In the genomic region with DNA sequence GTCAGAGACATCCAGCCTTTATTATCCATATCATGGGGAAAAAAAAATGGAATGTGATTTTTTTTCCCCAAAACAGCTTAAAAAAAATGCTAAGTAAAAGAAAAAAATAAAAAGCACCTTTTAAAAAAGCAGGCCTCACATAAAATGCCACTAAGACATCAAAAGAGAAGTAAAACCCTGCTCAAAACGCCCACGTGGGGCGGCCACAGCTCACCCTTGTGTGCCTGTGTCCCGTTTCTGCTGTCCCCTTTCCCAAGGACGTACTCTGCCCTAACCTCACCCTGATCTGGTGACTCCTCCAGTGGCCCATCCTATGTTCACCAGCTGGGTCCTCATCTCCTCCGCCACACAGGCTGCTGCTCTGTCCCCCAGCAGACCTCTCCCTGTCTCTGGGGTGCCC, we compare ENCODE assay signal across 16 cellular contexts.
DNase-seq lines count a peak whose midpoint lies in the region; ATAC-seq and TF ChIP-seq lines count a peak whose summit lies in the region.
"Had no signal": no experiment of that assay in that cellular context is flagged by ENCODE, and none has a peak within 500 bp of the region (broad histone marks: within the 10 kb centered on the region; RNA-seq: fewer than 3 reads in every experiment).

No MANE protein-coding gene starts in this region.

- peak overlapping the region; percentile 49 to 84 for H2BK12ac ChIP-seq in mesenchymal stem cell (ENCODE audit: low read length in 2 of 2)

- H3K4me1 ChIP-seq in GM23338 (ENCODE audit: insufficient read depth) (peaks cover 3% of the 10 kb centered on the region), mesenchymal stem cell (ENCODE audit: control insufficient read depth, insufficient read depth, low read depth, low read length) (peaks cover 2% of the 10 kb centered on the region)
- H3K4me1 ChIP-seq: A549, Caco-2 had no signal

- H3K9me3 Mint-ChIP-seq in GM23338, result no peaks in the 10 kb centered on the region
- H3K9me3 Mint-ChIP-seq in osteocyte (ENCODE audit: unreplicated experiment), result no peaks in the 10 kb centered on the region
- H3K9me3 Mint-ChIP-seq: CD8-positive, alpha-beta T cell; H9 had no signal

- peaks cover 21% of the 10 kb centered on the region; the same call in 1 of the 2 replicates for H3K79me2 ChIP-seq in GM23338 (replicated peaks; ENCODE audit: insufficient read depth)

- H3K79me1 ChIP-seq in mesenchymal stem cell (replicated peaks; ENCODE audit: low read length, poor library complexity, severe bottlenecking), result peaks cover 1% of the 10 kb centered on the region

- H3K9me2 ChIP-seq in GM23338 (ENCODE audit: insufficient read depth), result no peaks in the 10 kb centered on the region

- H3K36me3 Mint-ChIP-seq in GM23338 (ENCODE audit: low read depth) (peaks cover 4% of the 10 kb centered on the region; the same call in 2 of the 3 replicates), osteocyte (ENCODE audit: unreplicated experiment) (no peaks in the 10 kb centered on the region)
- H3K36me3 Mint-ChIP-seq: CD8-positive, alpha-beta T cell had no signal

- DNase-seq in GM23338 (ENCODE audit: low spot score) (no peak), mesenchymal stem cell (no peak), osteocyte (ENCODE audit: extremely low spot score, unreplicated experiment) (peak; percentile 42), NCI-H526 treated with DMSO at 0.1 percent for 48 hours (lab: John Stamatoyannopoulos, UW) (no peak), mucosa of gallbladder (ENCODE audit: low spot score) (no peak), ureter (ENCODE audit: low spot score) (no peak)
- DNase-seq: BE2C; Caco-2; CD8-positive, alpha-beta T cell; DMS53; GF-D8; GM23248; H9 had no signal

- peaks cover 10% of the 10 kb centered on the region for H3K4me1 Mint-ChIP-seq in GM23338
- H3K4me1 Mint-ChIP-seq in osteocyte (ENCODE audit: unreplicated experiment), result peaks cover 6% of the 10 kb centered on the region

- H4K91ac ChIP-seq in mesenchymal stem cell (ENCODE audit: low read length), result no peak overlapping the region

- peak overlapping the region in 1 of 2 experiments; percentile 66 for H3K23ac ChIP-seq in mesenchymal stem cell (ENCODE audit: low read length in 2 of 2)

- H3K4me3 Mint-ChIP-seq in GM23338 (no peak overlapping the region), osteocyte (ENCODE audit: unreplicated experiment) (no peak overlapping the region)
- H3K4me3 Mint-ChIP-seq: CD8-positive, alpha-beta T cell; H9 had no signal

- no peak overlapping the region for H4K8ac ChIP-seq in mesenchymal stem cell (ENCODE audit: low read length)

- H3K4me3 ChIP-seq in GM23338 (no peak overlapping the region), mesenchymal stem cell (ENCODE audit: insufficient read depth in 1 of 2, low read depth in 1 of 2, low read length in 2 of 2) (no peak overlapping the region)
- H3K4me3 ChIP-seq: A549, GM23248 had no signal

- H4K20me1 ChIP-seq in GM23338 (replicated peaks; ENCODE audit: insufficient read depth), result peaks cover 6% of the 10 kb centered on the region; the same call in 1 of the 2 replicates

- TF ChIP-seq CTCF in GM23338 (conservative IDR thresholded peaks at IDR 0.05; ENCODE audit: low read depth in 2 of 2), result no peak
- no peak for TF ChIP-seq CTCF in osteocyte (IDR thresholded peaks at IDR 0.05)

- 0 out of 2 replicates have a peak, but pooled peaks cover 3% of the 10 kb centered on the region for H3F3A ChIP-seq in GM23338 (replicated peaks; ENCODE audit: low read depth)

- H2AK5ac ChIP-seq in mesenchymal stem cell (ENCODE audit: low read length, severe bottlenecking), result no peak overlapping the region

- no peaks in the 10 kb centered on the region for H3K36me3 ChIP-seq in GM23338 (ENCODE audit: insufficient read depth)
- H3K36me3 ChIP-seq in mesenchymal stem cell (ENCODE audit: control insufficient read depth in 1 of 2, insufficient read depth in 2 of 2, low read depth in 1 of 2, low read length in 2 of 2), result peaks cover 0 to 3% of the 10 kb centered on the region in 2 experiments
- H3K36me3 ChIP-seq: BE2C had no signal

- H3K18ac ChIP-seq in mesenchymal stem cell (ENCODE audit: low read depth in 1 of 2, low read length in 2 of 2), result no peak overlapping the region

- no peak overlapping the region for H3K4me2 ChIP-seq in GM23338
- no peak overlapping the region for H3K4me2 ChIP-seq in mesenchymal stem cell (ENCODE audit: low read length, poor library complexity, severe bottlenecking)
- H3K4me2 ChIP-seq: A549 had no signal

- no peak overlapping the region for H2AFZ ChIP-seq in GM23338
- no peak overlapping the region for H2AFZ ChIP-seq in mesenchymal stem cell (ENCODE audit: low read depth, low read length)
- H2AFZ ChIP-seq: GM23248 had no signal

- peak overlapping the region in 1 of 2 experiments; percentile 88 for H3K14ac ChIP-seq in mesenchymal stem cell (ENCODE audit: low read length in 2 of 2)

- H2BK15ac ChIP-seq in mesenchymal stem cell (ENCODE audit: low read depth, poor library complexity, severe bottlenecking), result peak overlapping the region; percentile 17

- ATAC-seq in GM23338, result no peak
- ATAC-seq: A549; CD8-positive, alpha-beta T cell had no signal

- no peak overlapping the region for H2BK120ac ChIP-seq in mesenchymal stem cell (ENCODE audit: low read depth, low read length)

- H3K9ac ChIP-seq in mesenchymal stem cell (ENCODE audit: low read length), result no peak overlapping the region
- H3K9ac ChIP-seq: GM23248 had no signal

- no peak overlapping the region for H3K4ac ChIP-seq in mesenchymal stem cell (ENCODE audit: low read depth in 1 of 2, low read length in 2 of 2)

- peak overlapping the region; percentile 33 for H2BK5ac ChIP-seq in mesenchymal stem cell (ENCODE audit: low read depth, low read length, poor library complexity, severe bottlenecking)

- H3K27me3 Mint-ChIP-seq in GM23338 (ENCODE audit: insufficient read depth, low read depth, poor library complexity) (peaks cover 7% of the 10 kb centered on the region), osteocyte (ENCODE audit: unreplicated experiment) (no peaks in the 10 kb centered on the region)

- H3K27ac Mint-ChIP-seq in GM23338 (peak overlapping the region; percentile 59; the same call in 1 of the 2 replicates), osteocyte (ENCODE audit: unreplicated experiment) (no peak overlapping the region)
- H3K27ac Mint-ChIP-seq: CD8-positive, alpha-beta T cell had no signal

- H3K9me3 ChIP-seq in mesenchymal stem cell (ENCODE audit: control insufficient read depth, low read length), result no peaks in the 10 kb centered on the region
- H3K9me3 ChIP-seq: A549, BE2C, Caco-2 had no signal

- H3K27ac ChIP-seq in GM23338 (ENCODE audit: low read depth) (no peak overlapping the region), mesenchymal stem cell (ENCODE audit: low read length, poor library complexity, severe bottlenecking) (no peak overlapping the region)
- H3K27ac ChIP-seq: A549, C4-2B, GM23248, HL-60 had no signal

- WGBS in mesenchymal stem cell, result 89% methylated on average over 6 of the region's 6 CpGs

- H3K27me3 ChIP-seq in GM23338 (ENCODE audit: insufficient read depth) (no peaks in the 10 kb centered on the region), mesenchymal stem cell (ENCODE audit: control insufficient read depth in 1 of 2, insufficient read depth in 1 of 2, low read length in 2 of 2) (peaks cover 0 to 3% of the 10 kb centered on the region in 2 experiments)
- H3K27me3 ChIP-seq: BE2C had no signal

TF ChIP-seq in GM23338, 12 proteins besides CTCF, POLR2A, EP300 and RAD21 (continues in another document):
- TF ChIP-seq, protein P1, sequence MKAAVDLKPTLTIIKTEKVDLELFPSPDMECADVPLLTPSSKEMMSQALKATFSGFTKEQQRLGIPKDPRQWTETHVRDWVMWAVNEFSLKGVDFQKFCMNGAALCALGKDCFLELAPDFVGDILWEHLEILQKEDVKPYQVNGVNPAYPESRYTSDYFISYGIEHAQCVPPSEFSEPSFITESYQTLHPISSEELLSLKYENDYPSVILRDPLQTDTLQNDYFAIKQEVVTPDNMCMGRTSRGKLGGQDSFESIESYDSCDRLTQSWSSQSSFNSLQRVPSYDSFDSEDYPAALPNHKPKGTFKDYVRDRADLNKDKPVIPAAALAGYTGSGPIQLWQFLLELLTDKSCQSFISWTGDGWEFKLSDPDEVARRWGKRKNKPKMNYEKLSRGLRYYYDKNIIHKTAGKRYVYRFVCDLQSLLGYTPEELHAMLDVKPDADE (IDR thresholded peaks at IDR 0.05), result no peak
- no peak for TF ChIP-seq CREB1 (CRISPR knock-in tag; IDR thresholded peaks at IDR 0.05; ENCODE audit: low read depth)
- TF ChIP-seq ZNF114 (CRISPR knock-in tag; IDR thresholded peaks at IDR 0.05), result no peak
- no peak for TF ChIP-seq NANOG (IDR thresholded peaks at IDR 0.05; ENCODE audit: borderline replicate concordance)
- no peak for TF ChIP-seq EZH2 (IDR thresholded peaks at IDR 0.05; ENCODE audit: low read depth, unreplicated experiment)
- no peak for TF ChIP-seq POLR2AphosphoS5 (IDR thresholded peaks at IDR 0.05; ENCODE audit: low read depth)
- TF ChIP-seq EZH2phosphoT487 (IDR thresholded peaks at IDR 0.05; ENCODE audit: unreplicated experiment), result no peak
- TF ChIP-seq, protein P2, sequence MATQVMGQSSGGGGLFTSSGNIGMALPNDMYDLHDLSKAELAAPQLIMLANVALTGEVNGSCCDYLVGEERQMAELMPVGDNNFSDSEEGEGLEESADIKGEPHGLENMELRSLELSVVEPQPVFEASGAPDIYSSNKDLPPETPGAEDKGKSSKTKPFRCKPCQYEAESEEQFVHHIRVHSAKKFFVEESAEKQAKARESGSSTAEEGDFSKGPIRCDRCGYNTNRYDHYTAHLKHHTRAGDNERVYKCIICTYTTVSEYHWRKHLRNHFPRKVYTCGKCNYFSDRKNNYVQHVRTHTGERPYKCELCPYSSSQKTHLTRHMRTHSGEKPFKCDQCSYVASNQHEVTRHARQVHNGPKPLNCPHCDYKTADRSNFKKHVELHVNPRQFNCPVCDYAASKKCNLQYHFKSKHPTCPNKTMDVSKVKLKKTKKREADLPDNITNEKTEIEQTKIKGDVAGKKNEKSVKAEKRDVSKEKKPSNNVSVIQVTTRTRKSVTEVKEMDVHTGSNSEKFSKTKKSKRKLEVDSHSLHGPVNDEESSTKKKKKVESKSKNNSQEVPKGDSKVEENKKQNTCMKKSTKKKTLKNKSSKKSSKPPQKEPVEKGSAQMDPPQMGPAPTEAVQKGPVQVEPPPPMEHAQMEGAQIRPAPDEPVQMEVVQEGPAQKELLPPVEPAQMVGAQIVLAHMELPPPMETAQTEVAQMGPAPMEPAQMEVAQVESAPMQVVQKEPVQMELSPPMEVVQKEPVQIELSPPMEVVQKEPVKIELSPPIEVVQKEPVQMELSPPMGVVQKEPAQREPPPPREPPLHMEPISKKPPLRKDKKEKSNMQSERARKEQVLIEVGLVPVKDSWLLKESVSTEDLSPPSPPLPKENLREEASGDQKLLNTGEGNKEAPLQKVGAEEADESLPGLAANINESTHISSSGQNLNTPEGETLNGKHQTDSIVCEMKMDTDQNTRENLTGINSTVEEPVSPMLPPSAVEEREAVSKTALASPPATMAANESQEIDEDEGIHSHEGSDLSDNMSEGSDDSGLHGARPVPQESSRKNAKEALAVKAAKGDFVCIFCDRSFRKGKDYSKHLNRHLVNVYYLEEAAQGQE (IDR thresholded peaks at IDR 0.05; ENCODE audit: unreplicated experiment), result no peak
